26 cellular contexts compared by ENCODE assay signal in genomic region chr10:121879476-121879875, GRCh38.
"Had no signal": no experiment of that assay in that cellular context is flagged by ENCODE, and none has a peak within 500 bp of the region (broad histone marks: within the 10 kb centered on the region; RNA-seq: fewer than 3 reads in every experiment).

No MANE protein-coding gene starts in this region.

- H3K36me3 ChIP-seq: neural progenitor cell, pancreas, thoracic aorta, thyroid gland, vagina had no signal

- H3K4me1 Mint-ChIP-seq: natural killer cell; nephron; stimulated activated effector memory CD8-positive, alpha-beta T cell treated with anti-CD3 and anti-CD28 coated beads, Interleukin-12 subunit alpha, Interleukin-12 subunit beta, amount 100 ng/mL, for 72 hours; stimulated activated naive B cell treated with anti-CD40 and anti-IgM and Interleukin-4, amounts not matched to agents 10 μg/mL and 1 μg/mL and 100 μg/mL, for 72 hours had no signal

- H3K9ac ChIP-seq: neural progenitor cell had no signal

- H3K9me3 Mint-ChIP-seq: natural killer cell; nephron; stimulated activated effector memory CD8-positive, alpha-beta T cell treated with anti-CD3 and anti-CD28 coated beads, Interleukin-12 subunit alpha, Interleukin-12 subunit beta, amount 100 ng/mL, for 72 hours; stimulated activated naive B cell treated with anti-CD40 and anti-IgM and Interleukin-4, amounts not matched to agents 10 μg/mL and 1 μg/mL and 100 μg/mL, for 72 hours; stimulated activated naive CD8-positive, alpha-beta T cell treated with anti-CD3 and anti-CD28 coated beads, Interleukin-15, Interleukin-2, amounts not matched to agents 100 ng/mL and 50 ng/mL, for 24 hours had no signal

- H3K27ac Mint-ChIP-seq: natural killer cell; nephron; neural progenitor cell; progenitor cell of endocrine pancreas; stimulated activated effector memory CD8-positive, alpha-beta T cell treated with anti-CD3 and anti-CD28 coated beads, Interleukin-12 subunit alpha, Interleukin-12 subunit beta, amount 100 ng/mL, for 72 hours; stimulated activated naive B cell treated with anti-CD40 and anti-IgM and Interleukin-4, amounts not matched to agents 10 μg/mL and 1 μg/mL and 100 μg/mL, for 72 hours; stimulated activated naive CD8-positive, alpha-beta T cell treated with anti-CD3 and anti-CD28 coated beads, Interleukin-15, Interleukin-2, amounts not matched to agents 100 ng/mL and 50 ng/mL, for 24 hours had no signal

- H3K4me1 ChIP-seq: neural progenitor cell, psoas muscle, right lobe of liver, sigmoid colon, stomach, vagina had no signal

- H3K27ac ChIP-seq: neural progenitor cell, pancreas, psoas muscle, right lobe of liver, sigmoid colon, stomach, thoracic aorta, tibial nerve, upper lobe of left lung, vagina had no signal

- H3K9me3 ChIP-seq: pancreas, psoas muscle, right lobe of liver, sigmoid colon, stomach, thoracic aorta, thyroid gland, tibial nerve, upper lobe of left lung, vagina had no signal

- H2AFZ ChIP-seq: neural progenitor cell had no signal

- H3K36me3 Mint-ChIP-seq: natural killer cell had no signal

- H3K4me3 ChIP-seq: neural progenitor cell, pancreas, psoas muscle, right lobe of liver, sigmoid colon, stomach, thoracic aorta, thyroid gland, tibial nerve, upper lobe of left lung, vagina had no signal

- H3K4me2 ChIP-seq: neural progenitor cell had no signal

- H3K27me3 Mint-ChIP-seq: progenitor cell of endocrine pancreas; stimulated activated naive B cell treated with anti-CD40 and anti-IgM and Interleukin-4, amounts not matched to agents 10 μg/mL and 1 μg/mL and 100 μg/mL, for 72 hours; stimulated activated naive CD8-positive, alpha-beta T cell treated with anti-CD3 and anti-CD28 coated beads, Interleukin-15, Interleukin-2, amounts not matched to agents 100 ng/mL and 50 ng/mL, for 24 hours had no signal

- H3K27me3 ChIP-seq: neural progenitor cell, pancreas, right lobe of liver, sigmoid colon, stomach, thyroid gland, tibial nerve, upper lobe of left lung, vagina had no signal

- DNase-seq: natural killer cell; occipital lobe; pancreas; psoas muscle; right cardiac atrium; right lobe of liver; sigmoid colon; small intestine; stimulated activated CD4-positive, alpha-beta T cell treated with anti-CD3 and anti-CD28 coated beads, Interleukin-15, amount 100 ng/mL, for 24 hours; stimulated activated CD4-positive, alpha-beta T cell treated with anti-CD3 and anti-CD28 coated beads, Interleukin-2, amount 100 ng/mL, for 24 hours; stimulated activated CD4-positive, alpha-beta T cell treated with anti-CD3 and anti-CD28 coated beads, Interleukin-2, amount 100 ng/mL, for 48 hours; stimulated activated CD4-positive, alpha-beta T cell treated with anti-CD3 and anti-CD28 coated beads, Interleukin-4, amount 100 ng/mL, for 24 hours; stimulated activated naive B cell treated with anti-CD40 and anti-IgM and Interleukin-4, amounts not matched to agents 10 μg/mL and 1 μg/mL and 100 μg/mL, for 72 hours; stimulated activated naive CD4-positive, alpha-beta T cell treated with Interleukin-2 at 50 U/mL for 16 hours; stomach; thyroid gland; trophoblast cell; upper lobe of left lung had no signal

- ATAC-seq: natural killer cell; pancreas; psoas muscle; right cardiac atrium; right lobe of liver; stimulated activated effector memory CD8-positive, alpha-beta T cell treated with anti-CD3 and anti-CD28 coated beads, Interleukin-12 subunit alpha, Interleukin-12 subunit beta, amount 100 ng/mL, for 72 hours; stimulated activated naive B cell treated with anti-CD40 and anti-IgM and Interleukin-4, amounts not matched to agents 10 μg/mL and 1 μg/mL and 100 μg/mL, for 72 hours had no signal

- H3K4me3 Mint-ChIP-seq: natural killer cell; nephron; neural progenitor cell; stimulated activated effector memory CD8-positive, alpha-beta T cell treated with anti-CD3 and anti-CD28 coated beads, Interleukin-12 subunit alpha, Interleukin-12 subunit beta, amount 100 ng/mL, for 72 hours; stimulated activated naive B cell treated with anti-CD40 and anti-IgM and Interleukin-4, amounts not matched to agents 10 μg/mL and 1 μg/mL and 100 μg/mL, for 72 hours; stimulated activated naive CD8-positive, alpha-beta T cell treated with anti-CD3 and anti-CD28 coated beads, Interleukin-15, Interleukin-2, amounts not matched to agents 100 ng/mL and 50 ng/mL, for 24 hours had no signal
